ENCODE assay signal across 16 cellular contexts in the genomic region with DNA sequence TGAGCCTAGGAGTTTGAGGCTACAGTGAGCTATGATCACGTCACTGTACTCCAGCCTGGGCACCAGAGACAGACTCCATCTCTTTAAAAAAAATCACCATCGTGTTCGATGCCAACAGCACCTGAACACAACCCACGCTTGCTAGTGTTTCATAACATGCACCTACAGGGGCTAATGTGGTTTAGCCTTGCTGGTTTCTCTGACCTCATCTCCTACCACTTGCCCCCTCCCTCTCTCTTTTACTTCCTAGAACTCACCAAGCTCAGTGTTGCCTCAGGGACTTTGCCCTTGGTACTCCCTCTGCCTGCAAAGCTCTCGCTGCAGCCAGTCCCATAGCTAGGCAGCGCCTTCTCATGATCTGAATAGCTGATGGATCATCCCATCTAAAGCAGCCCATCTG.
DNase-seq lines count a peak whose midpoint lies in the region; ATAC-seq, FAIRE-seq and TF ChIP-seq lines count a peak whose summit lies in the region.
"Had no signal": no experiment of that assay in that cellular context is flagged by ENCODE, and none has a peak within 500 bp of the region (broad histone marks: within the 10 kb centered on the region; RNA-seq: fewer than 3 reads in every experiment).

No MANE protein-coding gene starts in this region.

- 0 out of 2 replicates have a peak, but pooled peaks cover 3% of the 10 kb centered on the region for H3K4me1 ChIP-seq in GM23338 (ENCODE audit: insufficient read depth)
- H3K4me1 ChIP-seq in GM12878 (ENCODE audit: control insufficient read depth, insufficient read depth, low read length): no peaks in the 10 kb centered on the region
- no peaks in the 10 kb centered on the region for H3K4me1 ChIP-seq in mucosa of descending colon (ENCODE audit: low read depth)

- no peak overlapping the region for H3K27ac Mint-ChIP-seq in GM23338
- H3K27ac Mint-ChIP-seq in CD14-positive monocyte: peak overlapping the region in 1 of 7 donors; percentile 75

- no peak overlapping the region for H3K4me3 ChIP-seq in GM23338
- no peak overlapping the region for H3K4me3 ChIP-seq in GM12878
- H3K4me3 ChIP-seq in mucosa of descending colon: no peak overlapping the region
- H3K4me3 ChIP-seq: suprapubic skin had no signal

- WGBS in GM12878 (ENCODE audit: insufficient coverage, insufficient replicate concordance, low lambda C conversion rate, missing lambda C conversion rate): 25% methylated on average over 6 of the region's 6 CpGs

- H3K4me1 Mint-ChIP-seq in GM23338 (peaks cover 15% of the 10 kb centered on the region), CD14-positive monocyte (no peaks in the 10 kb centered on the region)

- H2AFZ ChIP-seq in GM23338 (no peak overlapping the region), GM12878 (ENCODE audit: control insufficient read depth, low read depth, low read length) (no peak overlapping the region)

- H3K27me3 Mint-ChIP-seq in GM23338 (ENCODE audit: insufficient read depth, low read depth, poor library complexity): peaks cover 5% of the 10 kb centered on the region
- peaks cover 1 to 2% (median 2%) of the 10 kb centered on the region in 3 donors for H3K27me3 Mint-ChIP-seq in CD14-positive monocyte (ENCODE audit: low read depth in 3 of 3)

- intact Hi-C loops in GM12878 (cut with micrococcal nuclease; ENCODE audit: unreplicated experiment): no loop called here
- intact Hi-C loops in mucosa of descending colon (cut with DNase I, micrococcal nuclease): no loop called here
- intact Hi-C loops in CD14-positive monocyte (cut with micrococcal nuclease): no loop called here

- H3K4me2 ChIP-seq in GM23338: no peak overlapping the region
- H3K4me2 ChIP-seq in GM12878 (ENCODE audit: control insufficient read depth, insufficient read depth): no peak overlapping the region

- H4K20me1 ChIP-seq in GM23338 (replicated peaks; ENCODE audit: insufficient read depth) (no peaks in the 10 kb centered on the region; the same call in 1 of the 2 replicates), GM12878 (ENCODE audit: control insufficient read depth, insufficient read depth) (no peaks in the 10 kb centered on the region; the same call in 1 of the 2 replicates)

- H3K27me3 ChIP-seq in GM23338 (ENCODE audit: insufficient read depth) (no peaks in the 10 kb centered on the region), GM12878 (replicated peaks in 1 of 2; ENCODE audit: control insufficient read depth in 2 of 2, insufficient read depth in 2 of 2, low read length in 1 of 2) (no peaks in the 10 kb centered on the region)
- H3K27me3 ChIP-seq: suprapubic skin had no signal

- H3F3A ChIP-seq in GM23338 (replicated peaks; ENCODE audit: low read depth): no peaks in the 10 kb centered on the region

- POLR2A ChIA-PET in GM12878 (lab: Charles Lee): interaction anchor here (0.6 to 0.7 kb wide), 2 partner anchors 459 to 733 kb away, joined by 3 to 4 read pairs; no protein-coding TSS in a partner anchor

- BruUV-seq in GM12878 (replicated peaks; lab: Mats Ljungman, UMichigan): no TSS peak

- RAD21 ChIA-PET in GM12878 (lab: Charles Lee; ENCODE audit: unreplicated experiment): no interaction called here

- TF ChIP-seq CTCF in GM23338 (conservative IDR thresholded peaks at IDR 0.05; ENCODE audit: low read depth in 2 of 2): no peak
- no peak for TF ChIP-seq CTCF in GM12878 (IDR thresholded peaks at IDR 0.05 in 2 of 3, conservative IDR thresholded peaks at IDR 0.05 in 1 of 3; ENCODE audit: control insufficient read depth in 2 of 3, extremely low read depth in 1 of 3, insufficient read depth in 1 of 3, low read depth in 3 of 3, low read length in 3 of 3)
- TF ChIP-seq CTCF in mucosa of descending colon (IDR thresholded peaks at IDR 0.05): no peak
- TF ChIP-seq CTCF in CD14-positive monocyte (IDR thresholded peaks at IDR 0.05): no peak

- H3K79me2 ChIP-seq in GM23338 (replicated peaks; ENCODE audit: insufficient read depth) (no peaks in the 10 kb centered on the region), GM12878 (ENCODE audit: control insufficient read depth, insufficient read depth, low read length) (no peaks in the 10 kb centered on the region)

- H3K4me3 Mint-ChIP-seq in GM23338 (no peak overlapping the region), CD14-positive monocyte (no peak overlapping the region)

- CTCF ChIA-PET in GM12878 (lab: Yijun Ruan, JAX): interaction anchor here (0.7 to 1.4 kb wide), 4 partner anchors 46 to 222 kb away, joined by 3 to 5 read pairs (median 4); no protein-coding TSS in a partner anchor

- FAIRE-seq in GM12878 (lab: Jason Lieb, UNC): no peak
- FAIRE-seq: endometrium had no signal

- TF ChIP-seq RAD21 in GM12878 (IDR thresholded peaks at IDR 0.05; ENCODE audit: insufficient read depth, low read depth, low read length): no peak

- H3K9me2 ChIP-seq in GM23338 (ENCODE audit: insufficient read depth): no peaks in the 10 kb centered on the region

- no peak overlapping the region for H3K9ac ChIP-seq in GM12878 (ENCODE audit: control insufficient read depth, insufficient read depth, low read length)

- no peak for TF ChIP-seq POLR2A in GM12878 (IDR thresholded peaks at IDR 0.05; ENCODE audit: low read depth, low read length)

- H3K36me3 ChIP-seq in GM23338 (ENCODE audit: insufficient read depth): no peaks in the 10 kb centered on the region
- H3K36me3 ChIP-seq in GM12878 (ENCODE audit: control insufficient read depth in 2 of 2, insufficient read depth in 2 of 2, low read length in 1 of 2): no peaks in the 10 kb centered on the region
- H3K36me3 ChIP-seq in mucosa of descending colon (ENCODE audit: low read depth): no peaks in the 10 kb centered on the region
- H3K36me3 ChIP-seq: suprapubic skin had no signal

- SMC1A ChIA-PET in GM12878 (lab: Charles Lee; ENCODE audit: uncharacterized antibody, unreplicated experiment): interaction anchor here (1.0 kb wide), 1 partner anchor 63 kb away, joined by 3 read pairs; no protein-coding TSS in a partner anchor

- H3K9me3 Mint-ChIP-seq in GM23338: no peaks in the 10 kb centered on the region
- H3K9me3 Mint-ChIP-seq in CD14-positive monocyte: peaks cover 0 to 7% (median 2%) of the 10 kb centered on the region in 7 donors

- TF ChIP-seq EP300 in GM12878 (IDR thresholded peaks at IDR 0.05; ENCODE audit: borderline replicate concordance in 1 of 2, control insufficient read depth in 1 of 2, low read depth in 2 of 2, low read length in 2 of 2): no peak

- ATAC-seq in GM23338 (peak; percentile 38), GM12878 (peak; percentile 69), mucosa of descending colon (peak; percentile 62), HG02970 (IDR thresholded peaks at IDR 0.05; ENCODE audit: low FRiP score, unreplicated experiment) (no peak)

- DNase-seq in GM23338 (ENCODE audit: low spot score) (no peak), NCI-H82 treated with DMSO at 0.1 percent for 48 hours (lab: John Stamatoyannopoulos, UW; ENCODE audit: unreplicated experiment) (peak; percentile 52), GM12878 (ENCODE audit: low read depth, low spot score) (no peak), mucosa of descending colon (no peak), NCI-H1417 (lab: John Stamatoyannopoulos, UW) (no peak), CD14-positive monocyte (ENCODE audit: low spot score) (no peak), nucleus accumbens (lab: John Stamatoyannopoulos, UW) (no peak)
- DNase-seq: amygdala, DMS79, foreskin melanocyte, NCI-H2081 treated with DMSO at 0.1 percent for 48 hours, NCI-H526 had no signal

- H3K27ac ChIP-seq in GM23338 (ENCODE audit: low read depth) (no peak overlapping the region), GM12878 (ENCODE audit: control insufficient read depth, insufficient read depth) (no peak overlapping the region)
- H3K27ac ChIP-seq: RWPE1, suprapubic skin had no signal

- H3K9me3 ChIP-seq in GM12878 (replicated peaks; ENCODE audit: control insufficient read depth, insufficient read depth, low read length): no peaks in the 10 kb centered on the region
- no peaks in the 10 kb centered on the region for H3K9me3 ChIP-seq in mucosa of descending colon
- H3K9me3 ChIP-seq: suprapubic skin had no signal

- in situ Hi-C loops in GM12878 (cut with MboI): no loop called here

- H3K36me3 Mint-ChIP-seq in GM23338 (ENCODE audit: low read depth) (no peaks in the 10 kb centered on the region), CD14-positive monocyte (no peaks in the 10 kb centered on the region)

TF ChIP-seq in GM23338, 12 proteins besides CTCF, POLR2A, EP300 and RAD21 (continues in another document):
- TF ChIP-seq EZH2 (IDR thresholded peaks at IDR 0.05; ENCODE audit: low read depth, unreplicated experiment) (no peak), ETS1 (IDR thresholded peaks at IDR 0.05) (no peak)

TF ChIP-seq in GM12878, 131 proteins besides CTCF, POLR2A, EP300 and RAD21:
- TF ChIP-seq ATF7 (IDR thresholded peaks at IDR 0.05; ENCODE audit: low read depth) (peak; percentile 29; the same call in 1 of the 2 replicates), NR2F1 (conservative IDR thresholded peaks at IDR 0.05) (0 out of 2 replicates have a peak, but pooled peaks have one; percentile 32), ZNF622 (IDR thresholded peaks at IDR 0.05) (no peak)
